Comparison of ENCODE assay signal across 8 cellular contexts in genomic region chr3:66472313-66473134, GRCh38. TPM values are rescaled to one million over a fixed set of nuclear protein-coding genes. Genes with fewer than 3 reads are reported as not detected.
DNase-seq lines count a peak whose midpoint lies in the region; ATAC-seq and TF ChIP-seq lines count a peak whose summit lies in the region.

No MANE protein-coding gene starts in this region.

- no peaks in the 10 kb centered on the region for H3K27me3 ChIP-seq in DOHH2 (ENCODE audit: control insufficient read depth, low read length)
- no peaks in the 10 kb centered on the region for H3K27me3 ChIP-seq in uterus

- H3K9me3 Mint-ChIP-seq in activated T-cell treated with anti-CD3 and anti-CD28 coated beads, Interleukin-2, amount 50 U/mL, for 24 hours, result no peaks in the 10 kb centered on the region
- H3K9me3 Mint-ChIP-seq in endothelial cell (ENCODE audit: unreplicated experiment), result no peaks in the 10 kb centered on the region

- H3K4me1 Mint-ChIP-seq in activated T-cell treated with anti-CD3 and anti-CD28 coated beads, Interleukin-2, amount 50 U/mL, for 24 hours (ENCODE audit: low read depth), result peaks cover 45% of the 10 kb centered on the region
- peaks cover 4% of the 10 kb centered on the region for H3K4me1 Mint-ChIP-seq in endothelial cell (ENCODE audit: unreplicated experiment)

- TF ChIP-seq CTCF in DOHH2 (IDR thresholded peaks at IDR 0.05; ENCODE audit: low read depth, low read length, poor library complexity, severe bottlenecking) (no peak), uterus (IDR thresholded peaks at IDR 0.05) (no peak), endothelial cell (IDR thresholded peaks at IDR 0.05; ENCODE audit: unreplicated experiment) (no peak)

- H3F3A ChIP-seq in DOHH2 (ENCODE audit: control insufficient read depth, insufficient read depth), result peaks cover 19% of the 10 kb centered on the region

- H3K4me2 ChIP-seq in DOHH2 (ENCODE audit: low read length), result peak overlapping the region; percentile 69

- H3K4me3 ChIP-seq in DOHH2 (ENCODE audit: low read length) (peak overlapping the region; percentile 51), uterus (no peak overlapping the region)

- H3K27ac Mint-ChIP-seq in activated T-cell treated with anti-CD3 and anti-CD28 coated beads, Interleukin-2, amount 50 U/mL, for 24 hours, result no peak overlapping the region
- no peak overlapping the region for H3K27ac Mint-ChIP-seq in endothelial cell (ENCODE audit: unreplicated experiment)

- TF ChIP-seq POLR2A in uterus (IDR thresholded peaks at IDR 0.05), result no peak

- H4K20me1 ChIP-seq in DOHH2 (ENCODE audit: control insufficient read depth, insufficient read depth, low read depth, low read length), result peaks cover 48% of the 10 kb centered on the region

- H3K9me3 ChIP-seq in DOHH2 (ENCODE audit: control insufficient read depth, insufficient read depth, low read length) (no peaks in the 10 kb centered on the region), uterus (no peaks in the 10 kb centered on the region)

- ATAC-seq in GM21390 (IDR thresholded peaks at IDR 0.05; ENCODE audit: unreplicated experiment), result peak; percentile 60
- ATAC-seq in HG03565 (IDR thresholded peaks at IDR 0.05; ENCODE audit: unreplicated experiment), result peak; percentile 53

- H3K4me3 Mint-ChIP-seq in activated T-cell treated with anti-CD3 and anti-CD28 coated beads, Interleukin-2, amount 50 U/mL, for 24 hours, result peak overlapping the region; percentile 73
- no peak overlapping the region for H3K4me3 Mint-ChIP-seq in endothelial cell (ENCODE audit: unreplicated experiment)

- peaks cover 37% of the 10 kb centered on the region for H3K36me3 ChIP-seq in DOHH2 (ENCODE audit: control insufficient read depth, low read length)
- H3K36me3 ChIP-seq in uterus, result no peaks in the 10 kb centered on the region

- intact Hi-C loops in uterus (cut with DNase I; ENCODE audit: low total_unique reads), result no loop called here

- peak overlapping the region; percentile 35 for H3K27ac ChIP-seq in DOHH2 (ENCODE audit: low read depth, low read length)
- H3K27ac ChIP-seq in uterus, result peak overlapping the region; percentile 29 to 63

- H3K9me2 ChIP-seq in DOHH2 (replicated peaks; ENCODE audit: control insufficient read depth, low read length), result no peaks in the 10 kb centered on the region

- H3K27me3 Mint-ChIP-seq in activated T-cell treated with anti-CD3 and anti-CD28 coated beads, Interleukin-2, amount 50 U/mL, for 24 hours, result no peaks in the 10 kb centered on the region
- no peaks in the 10 kb centered on the region for H3K27me3 Mint-ChIP-seq in endothelial cell (ENCODE audit: unreplicated experiment)

- H3K79me2 ChIP-seq in DOHH2 (ENCODE audit: control insufficient read depth, low read length), result peaks cover 100% of the 10 kb centered on the region

- peaks cover 26% of the 10 kb centered on the region for H3K36me3 Mint-ChIP-seq in activated T-cell treated with anti-CD3 and anti-CD28 coated beads, Interleukin-2, amount 50 U/mL, for 24 hours (ENCODE audit: low read depth)
- H3K36me3 Mint-ChIP-seq in endothelial cell (ENCODE audit: low read depth, unreplicated experiment), result peaks cover 3% of the 10 kb centered on the region

- peak; percentile 72 for DNase-seq in activated T-cell treated with anti-CD3 and anti-CD28 coated beads, Interleukin-2, amount 50 U/mL, for 24 hours
- DNase-seq in islet precursor cell, result peak; percentile 61
- DNase-seq in uterus, result no peak
- DNase-seq in cerebellum (ENCODE audit: low spot score), result no peak
- no peak for DNase-seq in endothelial cell (ENCODE audit: low spot score)

- peaks cover 100% of the 10 kb centered on the region for H3K4me1 ChIP-seq in DOHH2 (ENCODE audit: control insufficient read depth, low read length)
- peaks cover 0 to 5% of the 10 kb centered on the region in 2 donors for H3K4me1 ChIP-seq in uterus

RNA-seq across cellular contexts. Expression of gene LRIG1, which starts 28.3 kb away (rescaled TPM):
- total RNA-seq in uterus (100 to 1,000 TPM in 2 of 4 donors, 10 to 100 TPM in 2; 20.9 to 108 (median 69.6) TPM), cerebellum (87.7 TPM), endothelial cell (ENCODE audit: unreplicated experiment) (25.1 TPM)

Comparison
In these comparisons a context has a peak if more than half of its experiments do, and no peak if none do; other contexts are left out.
1. DNase-seq: peak in activated T-cell treated with anti-CD3 and anti-CD28 coated beads, Interleukin-2, amount 50 U/mL, for 24 hours (single experiment) and islet precursor cell (single experiment); none in uterus (0 of 2), cerebellum (single experiment) and endothelial cell (single experiment).